In genomic region chr15:71791975-71792374, GRCh38 we compare ENCODE assay signal across 1 cellular context.
TF ChIP-seq lines count a peak whose summit lies in the region.

No MANE protein-coding gene starts in this region.

TF ChIP-seq in SK-N-SH, 30 proteins besides CTCF, POLR2A, EP300 and RAD21 (continued from another document):
- no peak for TF ChIP-seq USF2 (IDR thresholded peaks at IDR 0.05; ENCODE audit: borderline replicate concordance, low read depth, low read length)
- no peak for TF ChIP-seq CHD2 (IDR thresholded peaks at IDR 0.05; ENCODE audit: low read length, partially characterized antibody)
- no peak for TF ChIP-seq ZBTB33 (IDR thresholded peaks at IDR 0.05; ENCODE audit: borderline replicate concordance, low read depth)
- no peak for TF ChIP-seq JUND (IDR thresholded peaks at IDR 0.05)
- TF ChIP-seq FOSL2 (IDR thresholded peaks at IDR 0.05; ENCODE audit: borderline replicate concordance, low read depth): no peak
- TF ChIP-seq REST (IDR thresholded peaks at IDR 0.05; ENCODE audit: low read depth, low read length): no peak
- no peak for TF ChIP-seq NRF1 (IDR thresholded peaks at IDR 0.05; ENCODE audit: low read depth, low read length)
- TF ChIP-seq RXRA (IDR thresholded peaks at IDR 0.05; ENCODE audit: borderline replicate concordance, low read depth): no peak
- TF ChIP-seq GATA2 (CRISPR knock-in tag; IDR thresholded peaks at IDR 0.05): no peak
- no peak for TF ChIP-seq EZH2phosphoT487 (IDR thresholded peaks at IDR 0.05; ENCODE audit: borderline replicate concordance, low read depth)
- no peak for TF ChIP-seq SMC3 (IDR thresholded peaks at IDR 0.05; ENCODE audit: low read depth, low read length)
TF ChIP-seq in SK-N-SH: peak in this region for 0.
